Comparison of ENCODE assay signal across 22 cellular contexts in genomic region chr13:26007261-26007765, GRCh38. TPM values are rescaled to one million over a fixed set of nuclear protein-coding genes. Genes with fewer than 3 reads are reported as not detected.
A peak's percentile ranks its signal among the peaks of the same experiment; 100 is the strongest.
DNase-seq lines count a peak whose midpoint lies in the region; ATAC-seq, FAIRE-seq and TF ChIP-seq lines count a peak whose summit lies in the region.
"Had no signal": no experiment of that assay in that cellular context is flagged by ENCODE, and none has a peak within 500 bp of the region (broad histone marks: within the 10 kb centered on the region; RNA-seq: fewer than 3 reads in every experiment).

No MANE protein-coding gene starts in this region.

- no peaks in the 10 kb centered on the region for H4K20me1 ChIP-seq in astrocyte (ENCODE audit: insufficient read depth, low read length)

- H3K79me2 ChIP-seq in ACC112 (ENCODE audit: control insufficient read depth, insufficient read depth, low read length, unreplicated experiment) (no peaks in the 10 kb centered on the region), astrocyte (ENCODE audit: insufficient read depth, low read length) (no peaks in the 10 kb centered on the region)

- peak overlapping the region; percentile 11 for H3K4me2 ChIP-seq in astrocyte (ENCODE audit: low read length)

- H3K27me3 ChIP-seq in ACC112 (ENCODE audit: insufficient read depth, low read length) (peaks cover 3% of the 10 kb centered on the region; the same call in 1 of the 2 replicates), astrocyte (ENCODE audit: insufficient read depth, low read length) (no peaks in the 10 kb centered on the region)

- H3K36me3 Mint-ChIP-seq in astrocyte (ENCODE audit: low read depth, unreplicated experiment) (no peaks in the 10 kb centered on the region), osteocyte (ENCODE audit: unreplicated experiment) (peaks cover 10% of the 10 kb centered on the region)
- H3K36me3 Mint-ChIP-seq: CD4-positive, CD25-positive, alpha-beta regulatory T cell had no signal

- H3K27ac ChIP-seq in ACC112 (ENCODE audit: low read depth, low read length): no peak overlapping the region
- no peak overlapping the region for H3K27ac ChIP-seq in astrocyte (ENCODE audit: low read depth, low read length)
- H3K27ac ChIP-seq: HL-60 had no signal

- peaks cover 4% of the 10 kb centered on the region for H3K4me1 ChIP-seq in ACC112 (ENCODE audit: control insufficient read depth, insufficient read depth, low read length, unreplicated experiment)
- peaks cover 2% of the 10 kb centered on the region for H3K4me1 ChIP-seq in astrocyte (ENCODE audit: insufficient read depth, low read length)

- H3K36me3 ChIP-seq in ACC112 (ENCODE audit: insufficient read depth, low read length): no peaks in the 10 kb centered on the region
- no peaks in the 10 kb centered on the region for H3K36me3 ChIP-seq in astrocyte (ENCODE audit: insufficient read depth, low read length)

- H3K27ac Mint-ChIP-seq in astrocyte (ENCODE audit: unreplicated experiment) (no peak overlapping the region), osteocyte (ENCODE audit: unreplicated experiment) (peak overlapping the region; percentile 81)
- H3K27ac Mint-ChIP-seq: B cell; CD4-positive, CD25-positive, alpha-beta regulatory T cell had no signal

- FAIRE-seq in astrocyte (lab: Jason Lieb, UNC): no peak
- FAIRE-seq: A204.1, HepG2, K562 had no signal

- peak overlapping the region; percentile 50 for H2AFZ ChIP-seq in ACC112 (ENCODE audit: low read length, unreplicated experiment)
- H2AFZ ChIP-seq in astrocyte (ENCODE audit: low read depth, low read length): no peak overlapping the region

- ATAC-seq in HG02610 (IDR thresholded peaks at IDR 0.05; ENCODE audit: unreplicated experiment) (peak; percentile 14), esophagus mucosa (no peak)
- ATAC-seq: HepG2, K562 had no signal

- DNase-seq in astrocyte (ENCODE audit: low read depth) (no peak), osteocyte (ENCODE audit: extremely low spot score, unreplicated experiment) (no peak), NCI-H1436 treated with DMSO at 0.1 percent for 48 hours (lab: John Stamatoyannopoulos, UW) (no peak), middle frontal gyrus (ENCODE audit: extremely low spot score, low spot score) (no peak)
- DNase-seq: CD4-positive, CD25-positive, alpha-beta regulatory T cell; NCI-H1105; NCI-H1694; NCI-H2081; NCI-H2171 treated with DMSO at 0.1 percent for 48 hours; NCI-H524 treated with DMSO at 0.1 percent for 48 hours; NCI-H82; Right ventricle myocardium superior had no signal

- H3K4me1 Mint-ChIP-seq in astrocyte (ENCODE audit: low read depth, unreplicated experiment): peaks cover 7% of the 10 kb centered on the region
- H3K4me1 Mint-ChIP-seq in osteocyte (ENCODE audit: unreplicated experiment): peaks cover 20% of the 10 kb centered on the region

- H3K9me3 ChIP-seq in astrocyte (ENCODE audit: insufficient read depth, low read depth, low read length): no peaks in the 10 kb centered on the region

- no peak overlapping the region for H3K4me3 Mint-ChIP-seq in astrocyte (ENCODE audit: unreplicated experiment)
- H3K4me3 Mint-ChIP-seq in osteocyte (ENCODE audit: unreplicated experiment): peak overlapping the region; percentile 0
- H3K4me3 Mint-ChIP-seq: B cell; CD4-positive, CD25-positive, alpha-beta regulatory T cell had no signal

- no peak overlapping the region for H3K4me3 ChIP-seq in ACC112 (ENCODE audit: low read depth, low read length)
- H3K4me3 ChIP-seq in astrocyte (ENCODE audit: insufficient read depth, low read depth, low read length): no peak overlapping the region
- H3K4me3 ChIP-seq: K562 had no signal

- no peak for TF ChIP-seq CTCF in astrocyte (IDR thresholded peaks at IDR 0.05; ENCODE audit: insufficient read depth, low read depth, low read length)
- no peak for TF ChIP-seq CTCF in osteocyte (IDR thresholded peaks at IDR 0.05)

- H3K9ac ChIP-seq in astrocyte (ENCODE audit: low read length): no peak overlapping the region

- H3K9me3 Mint-ChIP-seq in astrocyte (ENCODE audit: unreplicated experiment): peaks cover 3% of the 10 kb centered on the region
- peaks cover 12% of the 10 kb centered on the region for H3K9me3 Mint-ChIP-seq in osteocyte (ENCODE audit: unreplicated experiment)

- no peaks in the 10 kb centered on the region for H3K27me3 Mint-ChIP-seq in astrocyte (ENCODE audit: low read depth, unreplicated experiment)
- H3K27me3 Mint-ChIP-seq in osteocyte (ENCODE audit: unreplicated experiment): no peaks in the 10 kb centered on the region

RNA-seq across cellular contexts. Expression of gene SHISA2, which starts 44.5 kb away (rescaled TPM):
- total RNA-seq in astrocyte: 5.5 and 6.0 TPM in 2 replicates
- 128 TPM in 2 replicates for total RNA-seq in osteocyte
- 0.16 TPM for total RNA-seq in esophagus mucosa
- total RNA-seq: B cell, H4, HepG2, HT-29, K562 had no signal

Comparison
In these comparisons a context has a peak if more than half of its experiments do, and no peak if none do; other contexts are left out.
1. RNA of gene SHISA2, which starts 44.5 kb away (total RNA-seq): 128 TPM in osteocyte; 5.5 to 6.0 TPM in astrocyte and 0.16 TPM in esophagus mucosa (single experiment); every median in the first group is over 10 times any median in the second.